In genomic region chr11:112226062-112226921, GRCh38 we compare ENCODE assay signal across 1 cellular context.
A peak's percentile ranks its signal among the peaks of the same experiment; 100 is the strongest.
TF ChIP-seq lines count a peak whose summit lies in the region.

Gene PTS, plus strand, starts transcription at chr11:112226428. Its CDS starts 16 bp downstream, at chr11:112226444.

TF ChIP-seq in HepG2, 621 proteins besides CTCF, POLR2A, EP300 and RAD21 (continued from another document and continues in another):
- no peak for TF ChIP-seq CEBPZ (IDR thresholded peaks at IDR 0.05; ENCODE audit: low read length)
- TF ChIP-seq CHD2 (IDR thresholded peaks at IDR 0.05; ENCODE audit: low read depth, low read length): no peak
- no peak for TF ChIP-seq ZNF20 (CRISPR knock-in tag; IDR thresholded peaks at IDR 0.05)
- TF ChIP-seq ZSCAN25 (CRISPR knock-in tag; IDR thresholded peaks at IDR 0.05): peak; percentile 49; the same call in 1 of the 2 replicates
- no peak for TF ChIP-seq XBP1 (CRISPR knock-in tag; IDR thresholded peaks at IDR 0.05)
- TF ChIP-seq MXD1 (CRISPR knock-in tag; IDR thresholded peaks at IDR 0.05): no peak; the same call in 1 of the 2 replicates
- peak; percentile 29; the same call in 1 of the 2 replicates for TF ChIP-seq ATF7-NPFF (CRISPR knock-in tag; IDR thresholded peaks at IDR 0.05; ENCODE audit: low read depth)
- peak; percentile 51; the same call in 1 of the 2 replicates for TF ChIP-seq ZNF543 (CRISPR knock-in tag; IDR thresholded peaks at IDR 0.05)
- no peak for TF ChIP-seq RFX5 (IDR thresholded peaks at IDR 0.05; ENCODE audit: low read depth, low read length)
- peak; percentile 61; the same call in 1 of the 2 replicates for TF ChIP-seq ZNF704 (CRISPR knock-in tag; IDR thresholded peaks at IDR 0.05; ENCODE audit: borderline replicate concordance)
- TF ChIP-seq ZNF180 (CRISPR knock-in tag; IDR thresholded peaks at IDR 0.05; ENCODE audit: borderline replicate concordance, low read depth): no peak
- TF ChIP-seq PPARG (CRISPR knock-in tag; conservative IDR thresholded peaks at IDR 0.05): no peak
- TF ChIP-seq ZIK1 (CRISPR knock-in tag; IDR thresholded peaks at IDR 0.05; ENCODE audit: borderline replicate concordance, low read depth): peak; percentile 67; the same call in 1 of the 2 replicates
- TF ChIP-seq CBX1 (IDR thresholded peaks at IDR 0.05; ENCODE audit: low read depth): peak; percentile 50
- peak; percentile 72 for TF ChIP-seq HNRNPLL (IDR thresholded peaks at IDR 0.05; ENCODE audit: low read depth, low read length, poor library complexity, severe bottlenecking)
- TF ChIP-seq ZFP90 (CRISPR knock-in tag; IDR thresholded peaks at IDR 0.05; ENCODE audit: borderline replicate concordance): peak; percentile 19; the same call in 1 of the 2 replicates
- TF ChIP-seq ZNF333 (CRISPR knock-in tag; IDR thresholded peaks at IDR 0.05; ENCODE audit: borderline replicate concordance): peak; percentile 48; the same call in 1 of the 2 replicates
- no peak for TF ChIP-seq ZNF296 (CRISPR knock-in tag; conservative IDR thresholded peaks at IDR 0.05)
- no peak for TF ChIP-seq POLR2AphosphoS2 (IDR thresholded peaks at IDR 0.05; ENCODE audit: low read depth, low read length)
- TF ChIP-seq TBX3 (IDR thresholded peaks at IDR 0.05; ENCODE audit: borderline replicate concordance): no peak
- TF ChIP-seq ATF6 (CRISPR knock-in tag; conservative IDR thresholded peaks at IDR 0.05): no peak
- TF ChIP-seq PCBP2 (optimal IDR thresholded peaks at IDR 0.05; ENCODE audit: low read depth, low read length, poor library complexity, severe bottlenecking): no peak
- 0 out of 2 replicates have a peak, but pooled peaks have one; percentile 75 for TF ChIP-seq DNMT3B (CRISPR knock-in tag; conservative IDR thresholded peaks at IDR 0.05)
- no peak; the same call in 1 of the 2 replicates for TF ChIP-seq THAP7 (CRISPR knock-in tag; IDR thresholded peaks at IDR 0.05)
- TF ChIP-seq NCOA2 (CRISPR knock-in tag; IDR thresholded peaks at IDR 0.05): no peak
- no peak for TF ChIP-seq ARID3A (IDR thresholded peaks at IDR 0.05; ENCODE audit: low read depth, low read length)
- peak; percentile 61; the same call in 1 of the 2 replicates for TF ChIP-seq MED13 (CRISPR knock-in tag; IDR thresholded peaks at IDR 0.05)
- peak; percentile 59; the same call in 1 of the 2 replicates for TF ChIP-seq ZNF616 (CRISPR knock-in tag; IDR thresholded peaks at IDR 0.05; ENCODE audit: low read depth)
- TF ChIP-seq ZNF281 (CRISPR knock-in tag; IDR thresholded peaks at IDR 0.05; ENCODE audit: borderline replicate concordance): peak; percentile 47; the same call in 1 of the 2 replicates
- no peak for TF ChIP-seq XRCC5 (optimal IDR thresholded peaks at IDR 0.05; ENCODE audit: low read length)
- no peak; the same call in 1 of the 2 replicates for TF ChIP-seq FOXM1 (CRISPR knock-in tag; IDR thresholded peaks at IDR 0.05)
- TF ChIP-seq JUNB (CRISPR knock-in tag; IDR thresholded peaks at IDR 0.05; ENCODE audit: borderline replicate concordance): no peak
- no peak for TF ChIP-seq KDM4B (CRISPR knock-in tag; IDR thresholded peaks at IDR 0.05)
- peak; percentile 52; the same call in 1 of the 2 replicates for TF ChIP-seq TSC22D2 (CRISPR knock-in tag; IDR thresholded peaks at IDR 0.05; ENCODE audit: borderline replicate concordance)
- TF ChIP-seq PAF1 (CRISPR knock-in tag; IDR thresholded peaks at IDR 0.05): no peak
- TF ChIP-seq ARID5B (CRISPR knock-in tag; IDR thresholded peaks at IDR 0.05): no peak; the same call in 1 of the 2 replicates
- no peak; the same call in 1 of the 2 replicates for TF ChIP-seq HIVEP1 (CRISPR knock-in tag; IDR thresholded peaks at IDR 0.05)
- TF ChIP-seq MTA3 (CRISPR knock-in tag; IDR thresholded peaks at IDR 0.05): no peak
- peak; percentile 40; the same call in 1 of the 2 replicates for TF ChIP-seq ATAD3A (CRISPR knock-in tag; IDR thresholded peaks at IDR 0.05)
- no peak for TF ChIP-seq MAFF (IDR thresholded peaks at IDR 0.05; ENCODE audit: low read depth, low read length)
- TF ChIP-seq GLMP (CRISPR knock-in tag; IDR thresholded peaks at IDR 0.05; ENCODE audit: borderline replicate concordance): no peak
- peak; percentile 64; the same call in 1 of the 2 replicates for TF ChIP-seq ZNF772 (CRISPR knock-in tag; IDR thresholded peaks at IDR 0.05)
- peak; percentile 95 for TF ChIP-seq ZNF768 (CRISPR knock-in tag; IDR thresholded peaks at IDR 0.05)
- TF ChIP-seq SATB2 (CRISPR knock-in tag; IDR thresholded peaks at IDR 0.05): no peak
- peak; percentile 77 for TF ChIP-seq ZMYM4 (CRISPR knock-in tag; IDR thresholded peaks at IDR 0.05)
- peak; percentile 82; the same call in 1 of the 2 replicates for TF ChIP-seq ZMAT3 (CRISPR knock-in tag; conservative IDR thresholded peaks at IDR 0.05)
